ENCODE assay signal across 16 cellular contexts in genomic region chr20:6599876-6600275, GRCh38.
"Had no signal": no experiment of that assay in that cellular context is flagged by ENCODE, and none has a peak within 500 bp of the region (broad histone marks: within the 10 kb centered on the region; RNA-seq: fewer than 3 reads in every experiment).

No MANE protein-coding gene starts in this region.

- H3K9me3 ChIP-seq: gastrocnemius medialis, tibial artery had no signal

- H3K4me3 ChIP-seq: gastrocnemius medialis, tibial artery had no signal

- FAIRE-seq: endothelial cell of umbilical vein, urothelium cell line had no signal

- H3K36me3 ChIP-seq: gastrocnemius medialis, tibial artery, WERI-Rb-1 had no signal

- ATAC-seq: gastrocnemius medialis; left lobe of liver; naive thymus-derived CD8-positive, alpha-beta T cell; stimulated activated naive B cell treated with anti-CD40 and anti-IgM and Interleukin-4, amounts not matched to agents 10 μg/mL and 1 μg/mL and 100 μg/mL, for 72 hours had no signal

- H3K27me3 ChIP-seq: gastrocnemius medialis, tibial artery had no signal

- H3K27ac ChIP-seq: gastrocnemius medialis, tibial artery, WERI-Rb-1 had no signal

- DNase-seq: activated CD4-positive, alpha-beta T cell treated with anti-CD3 and anti-CD28 coated beads, Interleukin-2, amount 50 U/mL, for 48 hours; activated naive CD4-positive, alpha-beta T cell treated with anti-CD3 and anti-CD28 coated beads, Interleukin-2, amount 10 ng/mL, durations not matched to agents 7 days and 5 days; activated T-cell treated with anti-CD3 and anti-CD28 coated beads, Interleukin-2, amount 50 U/mL, for 1 hour; effector CD8-positive, alpha-beta T cell; gastrocnemius medialis; naive thymus-derived CD8-positive, alpha-beta T cell; retina; stimulated activated CD4-positive, alpha-beta T cell treated with anti-CD3 and anti-CD28 coated beads, Interleukin-4, amount 100 ng/mL, for 1 hour; stimulated activated naive B cell treated with anti-CD40 and anti-IgM and Interleukin-4, amounts not matched to agents 10 μg/mL and 1 μg/mL and 100 μg/mL, for 72 hours; T-helper 1 cell; T1000; tibial artery; WERI-Rb-1 had no signal
